In genomic region chr11:77079666-77080065, GRCh38 we compare ENCODE assay signal across 34 cellular contexts. TPM values are rescaled to one million over a fixed set of nuclear protein-coding genes. Genes with fewer than 3 reads are reported as not detected.
"Had no signal": no experiment of that assay in that cellular context is flagged by ENCODE, and none has a peak within 500 bp of the region (broad histone marks: within the 10 kb centered on the region; RNA-seq: fewer than 3 reads in every experiment).

No MANE protein-coding gene starts in this region.

- H3K9me3 Mint-ChIP-seq: dendritic cell treated with granulocyte-macrophage colony-stimulating factor and Interleukin-4, amounts not matched to agents 40 ng/mL and 50 ng/mL, for 4 days; stimulated activated effector memory CD8-positive, alpha-beta T cell treated with anti-CD3 and anti-CD28 coated beads, Interleukin-12 subunit alpha, Interleukin-12 subunit beta, amount 100 ng/mL, for 72 hours had no signal

- H3K36me3 ChIP-seq: colonic mucosa, gastrocnemius medialis, left lung, sigmoid colon, tibial artery, upper lobe of left lung had no signal

- H3K4me1 Mint-ChIP-seq: endodermal cell, mesothelial cell of epicardium had no signal

- H3K9me3 ChIP-seq: colonic mucosa, gastrocnemius medialis, left lung, mucosa of descending colon, sigmoid colon, stomach, tibial artery, upper lobe of left lung had no signal

- ATAC-seq: esophagus mucosa; gastrocnemius medialis; left lung; mucosa of descending colon; psoas muscle; right cardiac atrium; stimulated activated effector memory CD8-positive, alpha-beta T cell treated with anti-CD3 and anti-CD28 coated beads, Interleukin-12 subunit alpha, Interleukin-12 subunit beta, amount 100 ng/mL, for 72 hours had no signal

- DNase-seq: colonic mucosa; effector CD8-positive, alpha-beta T cell; endodermal cell; foreskin fibroblast; gastrocnemius medialis; kidney; mesenchymal stem cell; naive B cell; nephron progenitor cell; nucleus accumbens; right cardiac atrium; sigmoid colon; stimulated activated CD4-positive, alpha-beta T cell treated with anti-CD3 and anti-CD28 coated beads, Interleukin-2, amount 100 ng/mL, for 24 hours; stimulated activated CD4-positive, alpha-beta T cell treated with anti-CD3 and anti-CD28 coated beads, Interleukin-4, amount 100 ng/mL, for 24 hours; stimulated activated naive CD4-positive, alpha-beta T cell treated with Interleukin-2 at 50 U/mL for 16 hours; tibial artery had no signal

- H3K27ac ChIP-seq: colonic mucosa, epithelial cell of prostate, gastrocnemius medialis, left lung, psoas muscle, tibial artery, upper lobe of left lung had no signal

- H3K27me3 ChIP-seq: colonic mucosa, gastrocnemius medialis, left lung, sigmoid colon, stomach, tibial artery, upper lobe of left lung had no signal

- H3K27ac Mint-ChIP-seq: dendritic cell treated with granulocyte-macrophage colony-stimulating factor and Interleukin-4, amounts not matched to agents 40 ng/mL and 50 ng/mL, for 4 days; endodermal cell; mesothelial cell of epicardium; stimulated activated effector memory CD8-positive, alpha-beta T cell treated with anti-CD3 and anti-CD28 coated beads, Interleukin-12 subunit alpha, Interleukin-12 subunit beta, amount 100 ng/mL, for 72 hours had no signal

- H3K36me3 Mint-ChIP-seq: naive B cell had no signal

- H3K4me3 ChIP-seq: colonic mucosa, gastrocnemius medialis, left lung, mucosa of descending colon, psoas muscle, sigmoid colon, stomach, tibial artery, upper lobe of left lung had no signal

- H3K4me3 Mint-ChIP-seq: dendritic cell treated with granulocyte-macrophage colony-stimulating factor and Interleukin-4, amounts not matched to agents 40 ng/mL and 50 ng/mL, for 4 days; endodermal cell; mesothelial cell of epicardium; naive B cell; nephron progenitor cell; stimulated activated effector memory CD8-positive, alpha-beta T cell treated with anti-CD3 and anti-CD28 coated beads, Interleukin-12 subunit alpha, Interleukin-12 subunit beta, amount 100 ng/mL, for 72 hours had no signal

RNA-seq across cellular contexts. Expression of gene OMP, which starts 23.0 kb away (rescaled TPM):
- total RNA-seq: esophagus mucosa, gastrocnemius medialis, glomerular endothelial cell, left lung, lower leg skin, lung microvascular endothelial cell, osteocyte, psoas muscle, right cardiac atrium, subcutaneous adipose tissue, temporal lobe had no signal

RNA-seq across cellular contexts. Expression of gene B3GNT6, which starts 45.5 kb away (rescaled TPM):
- total RNA-seq: endodermal cell, glomerular endothelial cell, kidney, lung microvascular endothelial cell, mesothelial cell of epicardium, osteocyte, renal cortical epithelial cell, right cardiac atrium, sigmoid colon, skeletal muscle tissue had no signal

RNA-seq across cellular contexts. Expression of gene MYO7A, which starts 48.4 kb away (rescaled TPM):
- total RNA-seq: osteocyte had no signal
